Comparison of ENCODE assay signal across 21 cellular contexts in the genomic region with DNA sequence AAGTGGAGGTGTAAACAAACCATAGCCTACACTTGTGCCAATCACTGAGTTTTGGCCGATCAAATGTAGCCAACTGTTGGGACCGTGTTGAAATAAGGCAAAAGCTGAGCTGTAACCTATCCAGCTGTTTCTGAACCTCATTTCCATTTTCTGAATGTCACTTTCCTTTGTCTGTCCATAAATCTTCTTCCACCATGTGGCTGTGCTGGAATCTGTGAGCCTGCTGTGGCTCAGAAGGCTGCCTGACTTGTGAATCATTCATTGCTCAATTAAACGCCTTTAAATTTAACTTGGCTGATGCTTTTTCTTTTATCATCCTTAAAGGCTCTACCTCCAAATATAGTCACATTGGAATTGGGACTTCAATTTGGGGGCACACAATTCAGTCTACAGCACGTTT.
A peak's percentile ranks its signal among the peaks of the same experiment; 100 is the strongest.
DNase-seq lines count a peak whose midpoint lies in the region; ATAC-seq and TF ChIP-seq lines count a peak whose summit lies in the region.
"Had no signal": no experiment of that assay in that cellular context is flagged by ENCODE, and none has a peak within 500 bp of the region (broad histone marks: within the 10 kb centered on the region; RNA-seq: fewer than 3 reads in every experiment).

No MANE protein-coding gene starts in this region.

- H3K27me3 Mint-ChIP-seq in HFFc6 (ENCODE audit: insufficient read depth) = peaks cover 3% of the 10 kb centered on the region; the same call in 1 of the 2 replicates
- H3K27me3 Mint-ChIP-seq: activated CD4-positive, alpha-beta T cell treated with anti-CD3 and anti-CD28 coated beads for 36 hours; CD8-positive, alpha-beta memory T cell; memory B cell; stimulated activated naive CD8-positive, alpha-beta T cell treated with anti-CD3 and anti-CD28 coated beads, Interleukin-15, Interleukin-2, amounts not matched to agents 100 ng/mL and 50 ng/mL, for 24 hours had no signal

- H3K9me3 Mint-ChIP-seq in HFFc6 = peaks cover 49% of the 10 kb centered on the region
- H3K9me3 Mint-ChIP-seq: stimulated activated naive CD8-positive, alpha-beta T cell treated with anti-CD3 and anti-CD28 coated beads, Interleukin-15, Interleukin-2, amounts not matched to agents 100 ng/mL and 50 ng/mL, for 24 hours had no signal

- peak; percentile 42 for DNase-seq in A172 (ENCODE audit: low spot score)
- DNase-seq in HFFc6 = peak; percentile 0
- DNase-seq in amniotic epithelial cell (ENCODE audit: low read depth) = peak; percentile 93
- DNase-seq in foreskin melanocyte = peak; percentile 2
- DNase-seq in body of pancreas = no peak
- no peak for DNase-seq in occipital lobe (lab: John Stamatoyannopoulos, UW)
- DNase-seq in hepatocyte (ENCODE audit: low spot score) = no peak
- DNase-seq in osteoblast (ENCODE audit: insufficient read length, low spot score, missing footprints) = no peak
- DNase-seq: activated CD4-positive, alpha-beta T cell treated with anti-CD3 and anti-CD28 coated beads for 36 hours; activated gamma-delta T cell treated with Interleukin-2 at 50 U/mL for 16 hours; amygdala; CD8-positive, alpha-beta memory T cell; erythroblast; NCI-H2171; NCI-H774; upper lobe of right lung had no signal

- H4K20me1 ChIP-seq in hepatocyte (ENCODE audit: insufficient read depth, poor library complexity, severe bottlenecking) (no peaks in the 10 kb centered on the region), osteoblast (ENCODE audit: insufficient read depth, low read length) (no peaks in the 10 kb centered on the region)

- H3K4me2 ChIP-seq in hepatocyte = no peak overlapping the region
- no peak overlapping the region for H3K4me2 ChIP-seq in osteoblast (ENCODE audit: insufficient read depth, low read length)
- H3K4me2 ChIP-seq: neural progenitor cell had no signal

- TF ChIP-seq CTCF in HFFc6 (IDR thresholded peaks at IDR 0.05) (no peak), body of pancreas (IDR thresholded peaks at IDR 0.05) (no peak), hepatocyte (IDR thresholded peaks at IDR 0.05; ENCODE audit: poor library complexity) (no peak), osteoblast (IDR thresholded peaks at IDR 0.05; ENCODE audit: extremely low read depth, low read depth, low read length) (no peak)

- no peaks in the 10 kb centered on the region for H3K36me3 Mint-ChIP-seq in HFFc6 (ENCODE audit: low read depth)
- H3K36me3 Mint-ChIP-seq: CD8-positive, alpha-beta memory T cell; neural progenitor cell had no signal

- H3K9me3 ChIP-seq in body of pancreas = no peaks in the 10 kb centered on the region
- H3K9me3 ChIP-seq in hepatocyte (ENCODE audit: low read depth) = no peaks in the 10 kb centered on the region
- H3K9me3 ChIP-seq in osteoblast (ENCODE audit: low read depth, low read length) = no peaks in the 10 kb centered on the region
- H3K9me3 ChIP-seq: right atrium auricular region, upper lobe of right lung had no signal

- H3K4me1 Mint-ChIP-seq in HFFc6 (ENCODE audit: low read depth) = no peaks in the 10 kb centered on the region
- H3K4me1 Mint-ChIP-seq: activated CD4-positive, alpha-beta T cell treated with anti-CD3 and anti-CD28 coated beads for 36 hours; memory B cell; neural progenitor cell had no signal

- no peak overlapping the region for H2AFZ ChIP-seq in hepatocyte
- H2AFZ ChIP-seq in osteoblast (ENCODE audit: low read length) = no peak overlapping the region
- H2AFZ ChIP-seq: neural progenitor cell had no signal

- intact Hi-C loops in body of pancreas (cut with DNase I) = no loop called here

- peaks cover 8% of the 10 kb centered on the region for H3K4me1 ChIP-seq in body of pancreas
- H3K4me1 ChIP-seq in hepatocyte (ENCODE audit: insufficient read depth) = peaks cover 7% of the 10 kb centered on the region
- H3K4me1 ChIP-seq in osteoblast (ENCODE audit: insufficient read depth, low read length) = no peaks in the 10 kb centered on the region
- H3K4me1 ChIP-seq: neural progenitor cell, right atrium auricular region, upper lobe of right lung had no signal

- H3K4me3 Mint-ChIP-seq in HFFc6 = no peak overlapping the region
- H3K4me3 Mint-ChIP-seq: activated CD4-positive, alpha-beta T cell treated with anti-CD3 and anti-CD28 coated beads for 36 hours; CD8-positive, alpha-beta memory T cell; memory B cell; neural progenitor cell; stimulated activated naive CD8-positive, alpha-beta T cell treated with anti-CD3 and anti-CD28 coated beads, Interleukin-15, Interleukin-2, amounts not matched to agents 100 ng/mL and 50 ng/mL, for 24 hours had no signal

- H3K27ac ChIP-seq in body of pancreas (no peak overlapping the region), hepatocyte (no peak overlapping the region), osteoblast (ENCODE audit: low read depth, low read length) (no peak overlapping the region)
- H3K27ac ChIP-seq: neural progenitor cell, right atrium auricular region, upper lobe of right lung had no signal

- H3K4me3 ChIP-seq in body of pancreas = no peak overlapping the region
- no peak overlapping the region for H3K4me3 ChIP-seq in hepatocyte
- no peak overlapping the region for H3K4me3 ChIP-seq in osteoblast (ENCODE audit: insufficient read depth, low read length)
- H3K4me3 ChIP-seq: K562, neural progenitor cell, right atrium auricular region, upper lobe of right lung had no signal

- no peak for TF ChIP-seq POLR2A in body of pancreas (IDR thresholded peaks at IDR 0.05)

- no peaks in the 10 kb centered on the region for H3K9me2 ChIP-seq in hepatocyte (replicated peaks; ENCODE audit: insufficient read depth)

- H3K36me3 ChIP-seq in body of pancreas (replicated peaks in 1 of 2; ENCODE audit: insufficient read depth in 1 of 2, low read depth in 2 of 2) = no peaks in the 10 kb centered on the region
- H3K36me3 ChIP-seq in hepatocyte (replicated peaks; ENCODE audit: insufficient read depth, low read depth) = no peaks in the 10 kb centered on the region
- H3K36me3 ChIP-seq in osteoblast (ENCODE audit: insufficient read depth, low read length) = no peaks in the 10 kb centered on the region
- H3K36me3 ChIP-seq: neural progenitor cell, right atrium auricular region, upper lobe of right lung had no signal

- no peaks in the 10 kb centered on the region for H3K79me2 ChIP-seq in hepatocyte
- no peaks in the 10 kb centered on the region for H3K79me2 ChIP-seq in osteoblast (ENCODE audit: insufficient read depth, low read length)

- WGBS in body of pancreas, 2 donors = 74 to 79% methylated on average over 4 of the region's 4 CpGs
- 85% methylated on average over 4 of the region's 4 CpGs for WGBS in hepatocyte (ENCODE audit: low lambda C conversion rate, missing lambda C conversion rate)

- H3K27ac Mint-ChIP-seq in HFFc6 = no peak overlapping the region
- H3K27ac Mint-ChIP-seq: activated CD4-positive, alpha-beta T cell treated with anti-CD3 and anti-CD28 coated beads for 36 hours; CD8-positive, alpha-beta memory T cell; memory B cell; neural progenitor cell; stimulated activated naive CD8-positive, alpha-beta T cell treated with anti-CD3 and anti-CD28 coated beads, Interleukin-15, Interleukin-2, amounts not matched to agents 100 ng/mL and 50 ng/mL, for 24 hours had no signal

- no peak for ATAC-seq in body of pancreas
- ATAC-seq: activated CD4-positive, alpha-beta T cell treated with anti-CD3 and anti-CD28 coated beads for 36 hours; K562; upper lobe of right lung had no signal

- H3K27me3 ChIP-seq in body of pancreas (no peaks in the 10 kb centered on the region), hepatocyte (no peaks in the 10 kb centered on the region), osteoblast (ENCODE audit: insufficient read depth, low read length) (no peaks in the 10 kb centered on the region)
- H3K27me3 ChIP-seq: neural progenitor cell, right atrium auricular region, upper lobe of right lung had no signal

Comparison
In these comparisons a context has a peak if more than half of its experiments do, and no peak if none do; other contexts are left out.
1. DNase-seq: peak in A172 (single experiment), HFFc6 (single experiment), amniotic epithelial cell (single experiment) and foreskin melanocyte (single experiment); none in body of pancreas (0 of 4), occipital lobe (single experiment), hepatocyte (single experiment) and osteoblast (single experiment).